ENCODE assay signal across 11 cellular contexts in the genomic region with DNA sequence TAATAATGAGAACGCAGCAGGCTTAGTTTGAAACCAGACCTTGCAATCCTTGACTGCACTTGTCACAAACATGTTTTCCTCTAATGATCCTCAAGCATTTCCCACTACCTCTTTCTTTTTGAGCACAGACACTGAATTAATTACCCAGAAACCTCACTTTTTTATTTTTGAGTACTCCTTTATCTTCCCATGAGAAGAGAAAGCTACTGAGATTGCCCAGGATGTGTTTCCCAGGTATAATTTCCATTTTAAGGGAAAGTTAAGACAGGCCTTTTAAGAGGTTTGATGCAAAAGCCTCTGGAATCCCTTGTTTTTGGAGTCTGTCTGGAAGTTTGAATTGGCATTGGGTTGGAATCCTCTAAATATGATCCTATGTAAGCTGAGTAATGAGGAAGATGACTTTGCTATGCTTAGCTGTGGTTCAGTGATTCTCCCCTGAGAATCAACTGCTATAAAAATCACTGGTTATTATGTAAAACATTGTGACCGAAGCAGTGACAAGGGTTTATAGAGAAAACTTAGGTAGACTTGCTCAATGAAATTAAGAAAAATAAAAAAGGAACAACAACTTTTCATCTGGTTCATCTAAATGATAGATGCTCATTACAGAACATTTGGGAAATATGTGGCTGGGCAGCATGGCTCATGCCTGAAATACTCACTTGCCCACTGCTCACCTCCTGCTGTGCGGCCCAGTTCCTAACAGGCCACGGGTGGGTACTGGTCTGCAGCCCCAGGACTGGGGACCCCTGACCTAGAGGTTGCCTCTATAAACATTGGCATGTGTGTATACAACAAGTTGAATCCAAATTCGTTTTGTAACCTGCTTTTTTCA. TPM values are rescaled to one million over a fixed set of nuclear protein-coding genes. Genes with fewer than 3 reads are reported as not detected.
A peak's percentile ranks its signal among the peaks of the same experiment; 100 is the strongest.
DNase-seq lines count a peak whose midpoint lies in the region; ATAC-seq lines count a peak whose summit lies in the region.
"Had no signal": no experiment of that assay in that cellular context is flagged by ENCODE, and none has a peak within 500 bp of the region (broad histone marks: within the 10 kb centered on the region; RNA-seq: fewer than 3 reads in every experiment).

No MANE protein-coding gene starts in this region.

- H3K9me3 ChIP-seq in T-helper 17 cell (ENCODE audit: control insufficient read depth, low read length, poor library complexity, severe bottlenecking): no peaks in the 10 kb centered on the region
- H3K9me3 ChIP-seq: upper lobe of right lung had no signal

- H3K4me1 Mint-ChIP-seq in activated T-cell treated with anti-CD3 and anti-CD28 coated beads, Interleukin-2, amount 50 U/mL, for 24 hours (ENCODE audit: low read depth): peaks cover 77% of the 10 kb centered on the region
- H3K4me1 Mint-ChIP-seq in activated T-cell treated with anti-CD3 and anti-CD28 coated beads, Interleukin-2, amount 50 U/mL, for 4 hours (ENCODE audit: low read depth): peaks cover 58% of the 10 kb centered on the region
- H3K4me1 Mint-ChIP-seq in T-helper 17 cell: peaks cover 31% of the 10 kb centered on the region
- peaks cover 41 to 77% of the 10 kb centered on the region in 2 donors for H3K4me1 Mint-ChIP-seq in stimulated activated naive B cell treated with anti-CD40 and anti-IgM and Interleukin-4, amounts not matched to agents 10 μg/mL and 1 μg/mL and 100 μg/mL, for 72 hours
- peaks cover 58% of the 10 kb centered on the region for H3K4me1 Mint-ChIP-seq in activated T-helper 2 cell treated with anti-CD3 and anti-CD28 coated beads, Interferon-gamma antibody, Interleukin-2, Interleukin-4, amounts not matched to agents 10 μg/mL and 5 μg/mL and 100 μg/mL, durations not matched to agents 14 hours and 24 hours and 36 hours (ENCODE audit: low read depth)

- intact Hi-C loops in activated T-helper 2 cell treated with anti-CD3 and anti-CD28 coated beads, Interferon-gamma antibody, Interleukin-2, Interleukin-4, amounts not matched to agents 10 μg/mL and 5 μg/mL and 100 μg/mL, durations not matched to agents 14 hours and 24 hours and 36 hours (cut with micrococcal nuclease): loop anchor here (2.0 kb wide), 2 partner anchors 15 to 65 kb away; no protein-coding TSS in a partner anchor

- H3K27ac Mint-ChIP-seq in activated T-cell treated with anti-CD3 and anti-CD28 coated beads, Interleukin-2, amount 50 U/mL, for 24 hours: peak overlapping the region; percentile 52
- no peak overlapping the region for H3K27ac Mint-ChIP-seq in T-helper 17 cell
- H3K27ac Mint-ChIP-seq in stimulated activated naive B cell treated with anti-CD40 and anti-IgM and Interleukin-4, amounts not matched to agents 10 μg/mL and 1 μg/mL and 100 μg/mL, for 72 hours: peak overlapping the region; percentile 83
- no peak overlapping the region for H3K27ac Mint-ChIP-seq in activated T-helper 2 cell treated with anti-CD3 and anti-CD28 coated beads, Interferon-gamma antibody, Interleukin-2, Interleukin-4, amounts not matched to agents 10 μg/mL and 5 μg/mL and 100 μg/mL, durations not matched to agents 14 hours and 24 hours and 36 hours

- no peaks in the 10 kb centered on the region for H3K9me3 Mint-ChIP-seq in activated T-cell treated with anti-CD3 and anti-CD28 coated beads, Interleukin-2, amount 50 U/mL, for 24 hours
- no peaks in the 10 kb centered on the region for H3K9me3 Mint-ChIP-seq in activated T-cell treated with anti-CD3 and anti-CD28 coated beads, Interleukin-2, amount 50 U/mL, for 4 hours
- H3K9me3 Mint-ChIP-seq in stimulated activated naive B cell treated with anti-CD40 and anti-IgM and Interleukin-4, amounts not matched to agents 10 μg/mL and 1 μg/mL and 100 μg/mL, for 72 hours: no peaks in the 10 kb centered on the region
- no peaks in the 10 kb centered on the region for H3K9me3 Mint-ChIP-seq in activated T-helper 2 cell treated with anti-CD3 and anti-CD28 coated beads, Interferon-gamma antibody, Interleukin-2, Interleukin-4, amounts not matched to agents 10 μg/mL and 5 μg/mL and 100 μg/mL, durations not matched to agents 14 hours and 24 hours and 36 hours

- ATAC-seq in activated T-cell treated with anti-CD3 and anti-CD28 coated beads, Interleukin-2, amount 50 U/mL, for 4 hours: no peak
- peak; percentile 58 for ATAC-seq in HG02870 (IDR thresholded peaks at IDR 0.05; ENCODE audit: unreplicated experiment)
- ATAC-seq in T-helper 17 cell: peak; percentile 51
- peak; percentile 77 to 81 for ATAC-seq in stimulated activated naive B cell treated with anti-CD40 and anti-IgM and Interleukin-4, amounts not matched to agents 10 μg/mL and 1 μg/mL and 100 μg/mL, for 72 hours (replicated peaks)
- ATAC-seq: upper lobe of right lung had no signal

- H3K4me3 Mint-ChIP-seq in activated T-cell treated with anti-CD3 and anti-CD28 coated beads, Interleukin-2, amount 50 U/mL, for 24 hours: no peak overlapping the region
- H3K4me3 Mint-ChIP-seq in activated T-cell treated with anti-CD3 and anti-CD28 coated beads, Interleukin-2, amount 50 U/mL, for 4 hours: no peak overlapping the region
- H3K4me3 Mint-ChIP-seq in T-helper 17 cell: no peak overlapping the region
- peak overlapping the region; percentile 17 to 28 for H3K4me3 Mint-ChIP-seq in stimulated activated naive B cell treated with anti-CD40 and anti-IgM and Interleukin-4, amounts not matched to agents 10 μg/mL and 1 μg/mL and 100 μg/mL, for 72 hours
- no peak overlapping the region for H3K4me3 Mint-ChIP-seq in activated T-helper 2 cell treated with anti-CD3 and anti-CD28 coated beads, Interferon-gamma antibody, Interleukin-2, Interleukin-4, amounts not matched to agents 10 μg/mL and 5 μg/mL and 100 μg/mL, durations not matched to agents 14 hours and 24 hours and 36 hours (ENCODE audit: low read depth)

- H3K36me3 Mint-ChIP-seq in activated T-cell treated with anti-CD3 and anti-CD28 coated beads, Interleukin-2, amount 50 U/mL, for 24 hours (ENCODE audit: low read depth): no peaks in the 10 kb centered on the region
- H3K36me3 Mint-ChIP-seq in activated T-cell treated with anti-CD3 and anti-CD28 coated beads, Interleukin-2, amount 50 U/mL, for 4 hours (ENCODE audit: insufficient read depth): no peaks in the 10 kb centered on the region
- H3K36me3 Mint-ChIP-seq in T-helper 17 cell (ENCODE audit: low read depth): peaks cover 2% of the 10 kb centered on the region
- peaks cover 0 to 3% of the 10 kb centered on the region in 2 donors for H3K36me3 Mint-ChIP-seq in stimulated activated naive B cell treated with anti-CD40 and anti-IgM and Interleukin-4, amounts not matched to agents 10 μg/mL and 1 μg/mL and 100 μg/mL, for 72 hours
- H3K36me3 Mint-ChIP-seq in activated T-helper 2 cell treated with anti-CD3 and anti-CD28 coated beads, Interferon-gamma antibody, Interleukin-2, Interleukin-4, amounts not matched to agents 10 μg/mL and 5 μg/mL and 100 μg/mL, durations not matched to agents 14 hours and 24 hours and 36 hours (ENCODE audit: low read depth): peaks cover 3% of the 10 kb centered on the region

- DNase-seq in activated T-cell treated with anti-CD3 and anti-CD28 coated beads, Interleukin-2, amount 50 U/mL, for 24 hours: no peak
- no peak for DNase-seq in activated T-cell treated with anti-CD3 and anti-CD28 coated beads, Interleukin-2, amount 50 U/mL, for 4 hours
- DNase-seq in T-helper 17 cell (no peak), cortex of kidney (lab: John Stamatoyannopoulos, UW) (no peak)
- DNase-seq in stimulated activated naive B cell treated with anti-CD40 and anti-IgM and Interleukin-4, amounts not matched to agents 10 μg/mL and 1 μg/mL and 100 μg/mL, for 72 hours: no peak
- no peak for DNase-seq in activated T-helper 2 cell treated with anti-CD3 and anti-CD28 coated beads, Interferon-gamma antibody, Interleukin-2, Interleukin-4, amounts not matched to agents 10 μg/mL and 5 μg/mL and 100 μg/mL, durations not matched to agents 14 hours and 24 hours and 36 hours (ENCODE audit: low spot score)
- DNase-seq in activated CD4-positive, alpha-beta T cell treated with anti-CD3 and anti-CD28 coated beads, Interleukin-2, amount 50 U/mL, for 48 hours: no peak
- DNase-seq: upper lobe of right lung had no signal

- H3K27me3 Mint-ChIP-seq in activated T-cell treated with anti-CD3 and anti-CD28 coated beads, Interleukin-2, amount 50 U/mL, for 24 hours: no peaks in the 10 kb centered on the region
- H3K27me3 Mint-ChIP-seq in activated T-cell treated with anti-CD3 and anti-CD28 coated beads, Interleukin-2, amount 50 U/mL, for 4 hours (ENCODE audit: low read depth): no peaks in the 10 kb centered on the region
- H3K27me3 Mint-ChIP-seq in T-helper 17 cell: no peaks in the 10 kb centered on the region
- H3K27me3 Mint-ChIP-seq in stimulated activated naive B cell treated with anti-CD40 and anti-IgM and Interleukin-4, amounts not matched to agents 10 μg/mL and 1 μg/mL and 100 μg/mL, for 72 hours: no peaks in the 10 kb centered on the region
- no peaks in the 10 kb centered on the region for H3K27me3 Mint-ChIP-seq in activated T-helper 2 cell treated with anti-CD3 and anti-CD28 coated beads, Interferon-gamma antibody, Interleukin-2, Interleukin-4, amounts not matched to agents 10 μg/mL and 5 μg/mL and 100 μg/mL, durations not matched to agents 14 hours and 24 hours and 36 hours (ENCODE audit: low read depth)

RNA-seq across cellular contexts. Expression of a gene that starts 10.8 kb away (rescaled TPM):
- total RNA-seq in activated T-cell treated with anti-CD3 and anti-CD28 coated beads, Interleukin-2, amount 50 U/mL, for 4 hours: 100 to 1,000 TPM; 164 to 204 (median 170) TPM
- 100 to 1,000 TPM; 439 to 459 TPM for total RNA-seq in T-helper 17 cell
- total RNA-seq in activated T-helper 2 cell treated with anti-CD3 and anti-CD28 coated beads, Interferon-gamma antibody, Interleukin-2, Interleukin-4, amounts not matched to agents 10 μg/mL and 5 μg/mL and 100 μg/mL, durations not matched to agents 14 hours and 24 hours and 36 hours: 108 and 120 TPM in 2 replicates
- total RNA-seq: epithelial cell of proximal tubule, pulmonary artery endothelial cell had no signal

Comparison
In these comparisons a context has a peak if more than half of its experiments do, and no peak if none do; other contexts are left out.
1. H3K27ac Mint-ChIP-seq: peak in activated T-cell treated with anti-CD3 and anti-CD28 coated beads, Interleukin-2, amount 50 U/mL, for 24 hours (single experiment) and stimulated activated naive B cell treated with anti-CD40 and anti-IgM and Interleukin-4, amounts not matched to agents 10 μg/mL and 1 μg/mL and 100 μg/mL, for 72 hours (single experiment); none in T-helper 17 cell (single experiment) and activated T-helper 2 cell treated with anti-CD3 and anti-CD28 coated beads, Interferon-gamma antibody, Interleukin-2, Interleukin-4, amounts not matched to agents 10 μg/mL and 5 μg/mL and 100 μg/mL, durations not matched to agents 14 hours and 24 hours and 36 hours (single experiment).
2. H3K4me3 Mint-ChIP-seq: peak in stimulated activated naive B cell treated with anti-CD40 and anti-IgM and Interleukin-4, amounts not matched to agents 10 μg/mL and 1 μg/mL and 100 μg/mL, for 72 hours (2 of 2); none in activated T-cell treated with anti-CD3 and anti-CD28 coated beads, Interleukin-2, amount 50 U/mL, for 24 hours (single experiment), activated T-cell treated with anti-CD3 and anti-CD28 coated beads, Interleukin-2, amount 50 U/mL, for 4 hours (single experiment), T-helper 17 cell (single experiment) and activated T-helper 2 cell treated with anti-CD3 and anti-CD28 coated beads, Interferon-gamma antibody, Interleukin-2, Interleukin-4, amounts not matched to agents 10 μg/mL and 5 μg/mL and 100 μg/mL, durations not matched to agents 14 hours and 24 hours and 36 hours (single experiment).
3. ATAC-seq: peak in HG02870 (single experiment), T-helper 17 cell (single experiment) and stimulated activated naive B cell treated with anti-CD40 and anti-IgM and Interleukin-4, amounts not matched to agents 10 μg/mL and 1 μg/mL and 100 μg/mL, for 72 hours (2 of 2); none in activated T-cell treated with anti-CD3 and anti-CD28 coated beads, Interleukin-2, amount 50 U/mL, for 4 hours (0 of 2).